In genomic region chr18:50374170-50374752, GRCh38 we compare ENCODE assay signal across 8 cellular contexts. TPM values are rescaled to one million over a fixed set of nuclear protein-coding genes. Genes with fewer than 3 reads are reported as not detected.
DNase-seq lines count a peak whose midpoint lies in the region; ATAC-seq and FAIRE-seq lines count a peak whose summit lies in the region.

No MANE protein-coding gene starts in this region.

- peaks cover 17% of the 10 kb centered on the region for H3K4me1 ChIP-seq in HUES6 (ENCODE audit: control insufficient read depth, insufficient read depth, low read length)

- no peak for DNase-seq in activated naive CD8-positive, alpha-beta T cell treated with anti-CD3 and anti-CD28 coated beads, Interleukin-2, amount 50 U/mL, for 24 hours
- DNase-seq in stimulated activated naive CD8-positive, alpha-beta T cell treated with anti-CD3 and anti-CD28 coated beads, Interleukin-15, amount 100 ng/mL, for 72 hours = no peak
- no peak for DNase-seq in medulla oblongata (ENCODE audit: extremely low spot score)

- H3K4me1 Mint-ChIP-seq in activated naive CD8-positive, alpha-beta T cell treated with anti-CD3 and anti-CD28 coated beads, Interleukin-2, amount 50 U/mL, for 24 hours = peaks cover 13% of the 10 kb centered on the region
- peaks cover 10% of the 10 kb centered on the region for H3K4me1 Mint-ChIP-seq in stimulated activated naive CD8-positive, alpha-beta T cell treated with anti-CD3 and anti-CD28 coated beads, Interleukin-15, amount 100 ng/mL, for 72 hours

- peak overlapping the region; percentile 81 for H3K4me3 ChIP-seq in HUES6 (ENCODE audit: low read depth, low read length)

- H3K9me3 ChIP-seq in HUES6 (ENCODE audit: control insufficient read depth, insufficient read depth, low read depth, low read length) = peaks cover 18% of the 10 kb centered on the region

- H3K27me3 ChIP-seq in HUES6 (ENCODE audit: control insufficient read depth, insufficient read depth, low read length) = no peaks in the 10 kb centered on the region

- ATAC-seq in activated naive CD8-positive, alpha-beta T cell treated with anti-CD3 and anti-CD28 coated beads, Interleukin-2, amount 50 U/mL, for 24 hours = no peak
- ATAC-seq in stimulated activated naive CD8-positive, alpha-beta T cell treated with anti-CD3 and anti-CD28 coated beads, Interleukin-15, amount 100 ng/mL, for 72 hours = no peak
- no peak for ATAC-seq in esophagus mucosa
- no peak for ATAC-seq in GM21381 (IDR thresholded peaks at IDR 0.05; ENCODE audit: unreplicated experiment)
- ATAC-seq in HG03175 (IDR thresholded peaks at IDR 0.05; ENCODE audit: unreplicated experiment) = no peak

- H3K27me3 Mint-ChIP-seq in activated naive CD8-positive, alpha-beta T cell treated with anti-CD3 and anti-CD28 coated beads, Interleukin-2, amount 50 U/mL, for 24 hours = peaks cover 6% of the 10 kb centered on the region
- peaks cover 21% of the 10 kb centered on the region for H3K27me3 Mint-ChIP-seq in stimulated activated naive CD8-positive, alpha-beta T cell treated with anti-CD3 and anti-CD28 coated beads, Interleukin-15, amount 100 ng/mL, for 72 hours

- peak overlapping the region; percentile 52; the same call in 1 of the 2 replicates for H3K27ac ChIP-seq in HUES6 (ENCODE audit: low read depth, low read length)

- peak overlapping the region; percentile 93 for H3K4me3 Mint-ChIP-seq in activated naive CD8-positive, alpha-beta T cell treated with anti-CD3 and anti-CD28 coated beads, Interleukin-2, amount 50 U/mL, for 24 hours
- H3K4me3 Mint-ChIP-seq in stimulated activated naive CD8-positive, alpha-beta T cell treated with anti-CD3 and anti-CD28 coated beads, Interleukin-15, amount 100 ng/mL, for 72 hours = peak overlapping the region; percentile 86 to 91

- peaks cover 6% of the 10 kb centered on the region for H3K36me3 Mint-ChIP-seq in activated naive CD8-positive, alpha-beta T cell treated with anti-CD3 and anti-CD28 coated beads, Interleukin-2, amount 50 U/mL, for 24 hours (ENCODE audit: low read depth)

- peaks cover 23% of the 10 kb centered on the region for H3K36me3 ChIP-seq in HUES6 (ENCODE audit: control insufficient read depth, insufficient read depth, low read length)

- peaks cover 10% of the 10 kb centered on the region for H3K9me3 Mint-ChIP-seq in activated naive CD8-positive, alpha-beta T cell treated with anti-CD3 and anti-CD28 coated beads, Interleukin-2, amount 50 U/mL, for 24 hours
- H3K9me3 Mint-ChIP-seq in stimulated activated naive CD8-positive, alpha-beta T cell treated with anti-CD3 and anti-CD28 coated beads, Interleukin-15, amount 100 ng/mL, for 72 hours = peaks cover 12 to 15% of the 10 kb centered on the region in 2 donors

- H3K9ac ChIP-seq in HUES6 (ENCODE audit: low read length) = peak overlapping the region; percentile 60

- peak overlapping the region; percentile 87 for H3K27ac Mint-ChIP-seq in activated naive CD8-positive, alpha-beta T cell treated with anti-CD3 and anti-CD28 coated beads, Interleukin-2, amount 50 U/mL, for 24 hours
- H3K27ac Mint-ChIP-seq in stimulated activated naive CD8-positive, alpha-beta T cell treated with anti-CD3 and anti-CD28 coated beads, Interleukin-15, amount 100 ng/mL, for 72 hours = peak overlapping the region in 1 of 2 donors; percentile 89

- peak; percentile 13 for FAIRE-seq in islet of Langerhans (lab: Jason Lieb, UNC)

RNA-seq across cellular contexts. Expression of gene SKA1, which starts 0.6 kb away (rescaled TPM):
- total RNA-seq in esophagus mucosa = 7.0 TPM
